Comparison of ENCODE assay signal across 8 cellular contexts in genomic region chr2:130391872-130392670, GRCh38. TPM values are rescaled to one million over a fixed set of nuclear protein-coding genes. Genes with fewer than 3 reads are reported as not detected.
DNase-seq lines count a peak whose midpoint lies in the region; ATAC-seq and TF ChIP-seq lines count a peak whose summit lies in the region.

No MANE protein-coding gene starts in this region.

- no peak for TF ChIP-seq POLR2A in upper lobe of left lung (IDR thresholded peaks at IDR 0.05)

- H3K27ac ChIP-seq in cingulate gyrus (ENCODE audit: low read depth, low read length) (peak overlapping the region; percentile 80), upper lobe of left lung (peak overlapping the region; percentile 86 to 91 (median 88))

- DNase-seq in GM03348 (ENCODE audit: low spot score) (peak; percentile 61), NCI-H748 (lab: John Stamatoyannopoulos, UW; ENCODE audit: unreplicated experiment) (peak; percentile 51), mesenteric fat pad (ENCODE audit: low spot score) (peak; percentile 75), upper lobe of left lung (peak in 1 of 2 donors; percentile 68), 8988T (no peak)
- no peak for DNase-seq in activated effector memory CD4-positive, alpha-beta T cell treated with Interleukin-2 at 50 U/mL for 16 hours

- no peak for TF ChIP-seq EP300 in upper lobe of left lung (IDR thresholded peaks at IDR 0.05)

- WGBS in upper lobe of left lung, 2 donors = 30 to 31% methylated on average over 17 of the region's 17 CpGs

- peak overlapping the region; percentile 45 to 77 (median 66) for H3K4me3 ChIP-seq in upper lobe of left lung

- no peaks in the 10 kb centered on the region for H3K36me3 ChIP-seq in upper lobe of left lung

- ATAC-seq in upper lobe of left lung (ENCODE audit: low FRiP score in 2 of 2) (peak in 1 of 2 donors; percentile 24), GM19455 (IDR thresholded peaks at IDR 0.05; ENCODE audit: unreplicated experiment) (no peak)

- H3K9me3 ChIP-seq in upper lobe of left lung = no peaks in the 10 kb centered on the region

- TF ChIP-seq CTCF in upper lobe of left lung (IDR thresholded peaks at IDR 0.05) = no peak

- H3K4me1 ChIP-seq in upper lobe of left lung = peaks cover 18 to 26% (median 20%) of the 10 kb centered on the region in 4 donors

- H3K27me3 ChIP-seq in upper lobe of left lung = no peaks in the 10 kb centered on the region

RNA-seq across cellular contexts. Expression of gene PTPN18, which starts 36.2 kb away (rescaled TPM):
- total RNA-seq in mesenteric fat pad = 52.2 TPM
- total RNA-seq in upper lobe of left lung = 100 to 1,000 TPM in 2 of 6 donors, 10 to 100 TPM in 4; 59.0 to 156 (median 89.4) TPM

RNA-seq across cellular contexts. Expression of gene IMP4, which starts 49.4 kb away (rescaled TPM):
- total RNA-seq in mesenteric fat pad (104 TPM), upper lobe of left lung (100 to 1,000 TPM in 2 of 6 donors, 10 to 100 TPM in 4; 45.6 to 118 (median 63.0) TPM)

Comparison
In these comparisons a context has a peak if more than half of its experiments do, and no peak if none do; other contexts are left out.
1. DNase-seq: peak in GM03348 (single experiment), NCI-H748 (single experiment) and mesenteric fat pad (single experiment); none in activated effector memory CD4-positive, alpha-beta T cell treated with Interleukin-2 at 50 U/mL for 16 hours (single experiment) and 8988T (single experiment).